Comparison of ENCODE assay signal across 8 cellular contexts in the genomic region with DNA sequence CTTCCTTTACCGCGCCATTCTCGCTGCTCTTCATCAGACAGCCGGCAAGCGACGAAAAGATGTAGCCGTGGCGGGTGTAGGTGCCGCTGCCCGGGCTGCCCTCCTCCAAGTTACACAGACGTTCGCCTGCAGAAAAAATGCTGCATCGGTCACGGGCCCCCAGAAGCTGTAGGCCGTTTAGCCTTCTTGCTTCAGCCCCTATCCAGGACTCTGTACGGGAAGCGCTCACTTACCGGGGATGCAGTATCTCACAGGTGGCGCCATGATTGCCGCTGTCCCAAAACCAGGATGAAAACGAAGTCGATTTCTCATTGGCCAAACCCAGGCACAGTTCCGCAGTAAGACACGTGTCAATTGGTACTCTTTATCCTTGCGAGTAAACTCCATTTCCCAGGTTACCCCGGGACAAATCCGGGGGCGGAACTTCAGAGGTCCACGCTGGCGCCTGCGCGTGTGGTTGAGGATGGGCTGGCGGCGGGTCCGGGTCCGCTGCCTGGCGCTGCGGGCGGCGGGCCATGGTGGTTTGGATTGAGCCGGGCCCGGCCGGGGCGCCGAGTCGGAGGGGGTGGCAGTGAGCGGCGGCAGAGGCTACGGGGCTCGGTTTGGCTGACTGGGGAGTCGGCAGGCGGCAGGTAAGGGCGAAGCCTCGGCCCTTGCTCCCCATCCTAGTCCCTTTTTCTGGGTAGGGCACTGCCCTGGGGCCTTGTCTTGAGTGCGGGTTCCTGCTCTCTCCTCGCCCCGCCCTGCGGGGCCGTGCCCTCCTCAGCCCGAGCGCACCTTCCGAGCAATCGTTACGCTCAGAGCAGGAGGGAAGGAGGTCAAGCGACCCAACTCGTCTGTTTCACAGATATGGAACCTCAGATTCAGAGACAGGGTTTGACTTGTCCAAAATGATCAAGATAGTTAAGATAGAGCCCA. TPM values are rescaled to one million over a fixed set of nuclear protein-coding genes. Genes with fewer than 3 reads are reported as not detected.
DNase-seq lines count a peak whose midpoint lies in the region; ATAC-seq and TF ChIP-seq lines count a peak whose summit lies in the region.

A gene with protein sequence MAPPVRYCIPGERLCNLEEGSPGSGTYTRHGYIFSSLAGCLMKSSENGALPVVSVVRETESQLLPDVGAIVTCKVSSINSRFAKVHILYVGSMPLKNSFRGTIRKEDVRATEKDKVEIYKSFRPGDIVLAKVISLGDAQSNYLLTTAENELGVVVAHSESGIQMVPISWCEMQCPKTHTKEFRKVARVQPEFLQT (minus strand): TSS at position 285 of the 918 bp plus-strand sequence. CDS start 21 bp downstream, at position 264.
A gene (plus strand): TSS at position 454 of the 918 bp plus-strand sequence. CDS start 5,501 bp downstream, outside the sequence.

- H3K4me1 ChIP-seq in adipocyte (ENCODE audit: control insufficient read depth, insufficient read depth, low read length) (peaks cover 22% of the 10 kb centered on the region), trophoblast cell (ENCODE audit: control insufficient read depth in 1 of 2, insufficient read depth in 2 of 2, low read length in 2 of 2) (peaks cover under 1 to 16% of the 10 kb centered on the region in 2 experiments), transverse colon (peaks cover 10 to 30% (median 21%) of the 10 kb centered on the region in 4 donors)

- TF ChIP-seq CTCF in GM12875 (IDR thresholded peaks at IDR 0.05; ENCODE audit: borderline replicate concordance, insufficient read depth, low read depth, low read length) (no peak), transverse colon (IDR thresholded peaks at IDR 0.05) (no peak)

- H3K4me3 ChIP-seq in GM12875 (ENCODE audit: low read depth, low read length) (peak within 1 kb of the TSS; percentile 98), adipocyte (ENCODE audit: low read length) (peak within 1 kb of the TSS; percentile 98), trophoblast cell (ENCODE audit: low read depth, low read length) (peak within 1 kb of the TSS; percentile 93), transverse colon (peak within 1 kb of the TSS; percentile 59 to 93 (median 83))

- TF ChIP-seq POLR2A in transverse colon (IDR thresholded peaks at IDR 0.05) = peak; percentile 72

- peaks cover 16% of the 10 kb centered on the region for H3K36me3 ChIP-seq in adipocyte (ENCODE audit: control insufficient read depth, insufficient read depth, low read length, severe bottlenecking)
- H3K36me3 ChIP-seq in trophoblast cell (ENCODE audit: control insufficient read depth in 1 of 2, insufficient read depth in 2 of 2, low read length in 2 of 2) = peaks cover 9% of the 10 kb centered on the region in 2 experiments
- peaks cover 0 to 3% (median 1%) of the 10 kb centered on the region in 4 donors for H3K36me3 ChIP-seq in transverse colon

- peak within 1 kb of the TSS; percentile 95 for H3K4me2 ChIP-seq in trophoblast cell (ENCODE audit: low read length)

- H2BK5ac ChIP-seq in trophoblast cell (ENCODE audit: low read depth, low read length, poor library complexity) = peak within 1 kb of the TSS; percentile 70

- ATAC-seq in HG02798 (IDR thresholded peaks at IDR 0.05; ENCODE audit: poor library complexity, unreplicated experiment) = peak; percentile 98

- H3K23ac ChIP-seq in trophoblast cell (ENCODE audit: low read length) = no peak within 1 kb of the TSS

- H3K9ac ChIP-seq in adipocyte (ENCODE audit: low read length) (peak within 1 kb of the TSS; percentile 91), trophoblast cell (ENCODE audit: low read length) (peak within 1 kb of the TSS; percentile 84)

- H2AK5ac ChIP-seq in trophoblast cell (ENCODE audit: low read length) = peak within 1 kb of the TSS; percentile 73

- H3K27me3 ChIP-seq in adipocyte (replicated peaks; ENCODE audit: control insufficient read depth, insufficient read depth, low read length) (no peaks in the 10 kb centered on the region), trophoblast cell (ENCODE audit: insufficient read depth, low read length) (no peaks in the 10 kb centered on the region), transverse colon (no peaks in the 10 kb centered on the region)

- peak within 1 kb of the TSS; percentile 74 for H2BK120ac ChIP-seq in trophoblast cell (ENCODE audit: insufficient read depth, low read length, poor library complexity)

- peak within 1 kb of the TSS; percentile 75 for H3K27ac ChIP-seq in trophoblast cell (ENCODE audit: low read depth, low read length)
- peak within 1 kb of the TSS; percentile 73 to 85 (median 82) for H3K27ac ChIP-seq in transverse colon

- intact Hi-C loops in cardiac septum (cut with DNase I) = loop anchor here (2.0 to 5.0 kb wide), 2 partner anchors 19 to 51 kb away; a partner anchor contains a TSS
- intact Hi-C loops in transverse colon (cut with DNase I; ENCODE audit: low total_unique reads) = no loop called here

- peak within 1 kb of the TSS; percentile 92 for H4K91ac ChIP-seq in trophoblast cell (ENCODE audit: low read depth, low read length)

- H3K18ac ChIP-seq in trophoblast cell (ENCODE audit: low read length) = peak within 1 kb of the TSS; percentile 94

- H4K8ac ChIP-seq in trophoblast cell (ENCODE audit: low read depth, low read length) = peak within 1 kb of the TSS; percentile 97

- H3K9me3 ChIP-seq in adipocyte (ENCODE audit: control insufficient read depth, low read length) = no peaks in the 10 kb centered on the region
- no peaks in the 10 kb centered on the region for H3K9me3 ChIP-seq in trophoblast cell (ENCODE audit: insufficient read depth, low read depth, low read length)
- H3K9me3 ChIP-seq in transverse colon = no peaks in the 10 kb centered on the region

- H3K79me2 ChIP-seq in trophoblast cell (ENCODE audit: control insufficient read depth, insufficient read depth, low read length, poor library complexity) = peaks cover 6% of the 10 kb centered on the region

- H3K79me1 ChIP-seq in trophoblast cell (ENCODE audit: low read length) = peaks cover 8% of the 10 kb centered on the region

- DNase-seq in NCI-H1436 (lab: John Stamatoyannopoulos, UW) (peak; percentile 94), T follicular helper cell (ENCODE audit: low read depth) (peak; percentile 84), adipocyte (ENCODE audit: low read depth) (peak; percentile 99), cardiac septum (ENCODE audit: low spot score) (peak; percentile 97), trophoblast cell (peak; percentile 95 to 98), transverse colon (peak; percentile 93)

- peak within 1 kb of the TSS; percentile 94 for H4K12ac ChIP-seq in trophoblast cell (ENCODE audit: low read depth, low read length)

- H3K14ac ChIP-seq in trophoblast cell (ENCODE audit: low read length) = peak within 1 kb of the TSS; percentile 96

- TF ChIP-seq EP300 in transverse colon (IDR thresholded peaks at IDR 0.05; ENCODE audit: low read depth) = no peak

- H2BK12ac ChIP-seq in trophoblast cell (ENCODE audit: low read length) = peak within 1 kb of the TSS; percentile 56

- peak within 1 kb of the TSS; percentile 80 for H2AFZ ChIP-seq in trophoblast cell (ENCODE audit: insufficient read depth, low read length, poor library complexity)

- H3K4ac ChIP-seq in trophoblast cell (ENCODE audit: low read depth, low read length) = peak within 1 kb of the TSS; percentile 85

- WGBS in trophoblast cell (ENCODE audit: extremely low coverage, insufficient coverage, insufficient read length) = no CpG with 5 or more reads among the region's 66 CpGs
- WGBS in transverse colon (ENCODE audit: low coverage in 1 of 2), 2 donors = 0% methylated on average over 42 of the region's 66 CpGs; no CpG with 5 or more reads in 1 of the 2 donors

- in situ Hi-C loops in transverse colon (cut with MboI; ENCODE audit: low pct_ligation_motif_present in 1 of 4, low pct_unique_long_range_greater_than_20kb in 1 of 4, low sequenced_read_pairs in 3 of 4) = no loop called here

RNA-seq across cellular contexts. Expression of the first gene that starts in this region (rescaled TPM):
- total RNA-seq in cardiac septum = 15.8 TPM
- polyA plus RNA-seq in trophoblast cell (2013) = 46.4 and 49.2 TPM in 2 replicates
- 100 to 1,000 TPM in 1 of 4 donors, 10 to 100 TPM in 2, 1 to 10 TPM in 1; 2.6 to 315 (median 26.1) TPM for total RNA-seq in transverse colon

RNA-seq across cellular contexts. Expression of the second gene that starts in this region (rescaled TPM):
- total RNA-seq in cardiac septum (25.5 TPM), transverse colon (10 to 100 TPM; 10.8 to 36.2 (median 32.7) TPM)
- 33.1 and 33.5 TPM in 2 replicates for polyA plus RNA-seq in trophoblast cell (2013)

Comparison
In these comparisons a context has a peak if more than half of its experiments do, and no peak if none do; other contexts are left out.
1. Peak in every context shown above with its lines: DNase-seq, ATAC-seq, H3K4me3 ChIP-seq and H3K27ac ChIP-seq.